Comparison of ENCODE assay signal across 17 cellular contexts in genomic region chr6:163573503-163574179, GRCh38.
DNase-seq lines count a peak whose midpoint lies in the region; ATAC-seq and TF ChIP-seq lines count a peak whose summit lies in the region.
"Had no signal": no experiment of that assay in that cellular context is flagged by ENCODE, and none has a peak within 500 bp of the region (broad histone marks: within the 10 kb centered on the region; RNA-seq: fewer than 3 reads in every experiment).

No MANE protein-coding gene starts in this region.

- no peaks in the 10 kb centered on the region for H3K9me3 Mint-ChIP-seq in activated naive CD4-positive, alpha-beta T cell treated with anti-CD3 and anti-CD28 coated beads, Interleukin-2, amount 50 U/mL, for 72 hours

- H3K9me2 ChIP-seq in MM.1S (replicated peaks; ENCODE audit: insufficient read depth, low read length), result no peaks in the 10 kb centered on the region

- intact Hi-C loops in dorsolateral prefrontal cortex (cut with DNase I), result loop anchor here in 1 of 2 donors (10.0 kb wide), 2 partner anchors 109 to 399 kb away; no protein-coding TSS in a partner anchor

- H3K79me2 ChIP-seq in MM.1S (ENCODE audit: low read length), result no peaks in the 10 kb centered on the region

- H3F3A ChIP-seq in MM.1S (ENCODE audit: insufficient read depth, low read length), result no peaks in the 10 kb centered on the region

- H3K27ac ChIP-seq in HUES6 (ENCODE audit: low read depth, low read length) (0 out of 2 replicates have a peak overlapping the region, but pooled peaks have one; percentile 1), dorsolateral prefrontal cortex (peak overlapping the region in 47 of 59 donors; percentile 0 to 84 (median 36)), MM.1S (ENCODE audit: low read length) (no peak overlapping the region)
- H3K27ac ChIP-seq: GM23248 had no signal

- H3K27me3 ChIP-seq in HUES6 (ENCODE audit: control insufficient read depth, insufficient read depth, low read length), result no peaks in the 10 kb centered on the region
- H3K27me3 ChIP-seq in dorsolateral prefrontal cortex, result no peaks in the 10 kb centered on the region
- H3K27me3 ChIP-seq in MM.1S (replicated peaks; ENCODE audit: insufficient read depth, low read length), result no peaks in the 10 kb centered on the region

- ATAC-seq in GM21390 (IDR thresholded peaks at IDR 0.05; ENCODE audit: unreplicated experiment), result no peak
- ATAC-seq in activated naive CD4-positive, alpha-beta T cell treated with anti-CD3 and anti-CD28 coated beads, Interleukin-2, amount 50 U/mL, for 72 hours, result no peak

- H4K20me1 ChIP-seq in MM.1S (ENCODE audit: insufficient read depth, low read length), result no peaks in the 10 kb centered on the region

- H3K36me3 ChIP-seq in HUES6 (ENCODE audit: control insufficient read depth, insufficient read depth, low read length), result peaks cover 10% of the 10 kb centered on the region
- no peaks in the 10 kb centered on the region for H3K36me3 ChIP-seq in MM.1S (replicated peaks; ENCODE audit: insufficient read depth, low read length)

- no peak overlapping the region for H3K4me2 ChIP-seq in MM.1S (ENCODE audit: low read depth, low read length)

- H3K9me3 ChIP-seq in HUES6 (ENCODE audit: control insufficient read depth, insufficient read depth, low read depth, low read length), result no peaks in the 10 kb centered on the region
- H3K9me3 ChIP-seq in MM.1S (replicated peaks; ENCODE audit: insufficient read depth, low read length), result no peaks in the 10 kb centered on the region

- DNase-seq in COLO829 (ENCODE audit: low spot score) (peak; percentile 62), dorsolateral prefrontal cortex (no peak), pons (ENCODE audit: low spot score) (peak; percentile 44), NCI-H1417 treated with DMSO at 0.1 percent for 48 hours (lab: John Stamatoyannopoulos, UW) (no peak), MM.1S (no peak)
- DNase-seq in activated naive CD4-positive, alpha-beta T cell treated with anti-CD3 and anti-CD28 coated beads, Interleukin-2, amount 50 U/mL, for 72 hours (ENCODE audit: low spot score in 2 of 2), result no peak
- DNase-seq: DND-41; GF-D8; GM23248; Kasumi-1; NCI-H1417; NCI-H2029 treated with DMSO at 0.1 percent for 48 hours; NCI-H510A treated with DMSO at 0.1 percent for 48 hours; NK-92 treated with Interleukin-12 subunit alpha and Interleukin-12 subunit beta, amount 100 ng/mL, for 24 hours; OCI-M1 had no signal

- no peak for TF ChIP-seq CTCF in dorsolateral prefrontal cortex (IDR thresholded peaks at IDR 0.05 in 54 of 56, conservative IDR thresholded peaks at IDR 0.05 in 2 of 56; ENCODE audit: low read depth in 1 of 56, partially characterized antibody in 56 of 56)
- TF ChIP-seq CTCF in MM.1S (IDR thresholded peaks at IDR 0.05; ENCODE audit: low read length), result no peak

- H3K4me3 ChIP-seq in HUES6 (ENCODE audit: low read depth, low read length) (no peak overlapping the region), dorsolateral prefrontal cortex (peak overlapping the region in 3 of 59 donors; percentile 3 to 14 (median 13)), MM.1S (ENCODE audit: low read length) (no peak overlapping the region)
- H3K4me3 ChIP-seq: GM23248 had no signal

- H3K27ac Mint-ChIP-seq in activated naive CD4-positive, alpha-beta T cell treated with anti-CD3 and anti-CD28 coated beads, Interleukin-2, amount 50 U/mL, for 72 hours, result no peak overlapping the region

- no peak overlapping the region for H3K9ac ChIP-seq in HUES6 (ENCODE audit: low read length)
- no peak overlapping the region for H3K9ac ChIP-seq in MM.1S (ENCODE audit: low read length)
- H3K9ac ChIP-seq: GM23248 had no signal

- peaks cover 7% of the 10 kb centered on the region in 2 donors for H3K36me3 Mint-ChIP-seq in activated naive CD4-positive, alpha-beta T cell treated with anti-CD3 and anti-CD28 coated beads, Interleukin-2, amount 50 U/mL, for 72 hours

- H3K4me1 ChIP-seq in HUES6 (ENCODE audit: control insufficient read depth, insufficient read depth, low read length) (peaks cover 39% of the 10 kb centered on the region), MM.1S (ENCODE audit: low read length) (no peaks in the 10 kb centered on the region)

- H2AFZ ChIP-seq in MM.1S (ENCODE audit: low read length), result no peak overlapping the region
- H2AFZ ChIP-seq: GM23248 had no signal

Comparison
In these comparisons a context has a peak if more than half of its experiments do, and no peak if none do; other contexts are left out.
1. DNase-seq: peak in COLO829 (single experiment) and pons (single experiment); none in dorsolateral prefrontal cortex (0 of 10), NCI-H1417 treated with DMSO at 0.1 percent for 48 hours (single experiment), MM.1S (single experiment) and activated naive CD4-positive, alpha-beta T cell treated with anti-CD3 and anti-CD28 coated beads, Interleukin-2, amount 50 U/mL, for 72 hours (0 of 2).